Comparison of ENCODE assay signal across 8 cellular contexts in genomic region chr3:138051946-138052802, GRCh38. TPM values are rescaled to one million over a fixed set of nuclear protein-coding genes. Genes with fewer than 3 reads are reported as not detected.
DNase-seq lines count a peak whose midpoint lies in the region; ATAC-seq and TF ChIP-seq lines count a peak whose summit lies in the region.

No MANE protein-coding gene starts in this region.

- H3K36me3 ChIP-seq in KMS-11 (ENCODE audit: insufficient read depth), result no peaks in the 10 kb centered on the region

- no peaks in the 10 kb centered on the region for H4K20me1 ChIP-seq in KMS-11 (ENCODE audit: insufficient read depth)

- DNase-seq in activated CD4-positive, alpha-beta T cell treated with anti-CD3 and anti-CD28 coated beads, Interleukin-2, amount 50 U/mL, for 48 hours, result peak; percentile 37 to 38
- DNase-seq in activated CD4-positive, alpha-beta T cell treated with anti-CD3 and anti-CD28 coated beads for 1 hour, result no peak
- DNase-seq in left ventricle myocardium superior (peak; percentile 64), superior temporal gyrus (ENCODE audit: extremely low spot score) (peak; percentile 37), COLO829 (ENCODE audit: low spot score) (no peak)

- no peak overlapping the region for H3K4me2 ChIP-seq in KMS-11

- H3K27me3 ChIP-seq in KMS-11 (ENCODE audit: insufficient read depth, low read depth), result no peaks in the 10 kb centered on the region

- no peaks in the 10 kb centered on the region for H3K79me2 ChIP-seq in KMS-11 (ENCODE audit: insufficient read depth, low read depth)

- TF ChIP-seq CTCF in KMS-11 (conservative IDR thresholded peaks at IDR 0.05; ENCODE audit: low read depth, low read length) (peak; percentile 84), VCaP (conservative IDR thresholded peaks at IDR 0.05) (peak; percentile 89)

- intact Hi-C loops in left ventricle myocardium superior (cut with micrococcal nuclease), result loop anchor here (10.0 kb wide), 1 partner anchor 947 kb away; no protein-coding TSS in a partner anchor

- peak; percentile 76 for ATAC-seq in GM21619 (IDR thresholded peaks at IDR 0.05; ENCODE audit: unreplicated experiment)
- ATAC-seq in left ventricle myocardium superior, result peak; percentile 79

- H3K4me1 ChIP-seq in KMS-11 (ENCODE audit: low read depth, poor library complexity, severe bottlenecking), result no peaks in the 10 kb centered on the region

- H3K4me3 ChIP-seq in KMS-11 (IDR thresholded peaks at IDR 0.05; ENCODE audit: insufficient read depth, low read depth, low read length), result no peak overlapping the region

- no peak overlapping the region for H2AFZ ChIP-seq in KMS-11 (ENCODE audit: low read depth)

- H3K9ac ChIP-seq in KMS-11, result no peak overlapping the region

- H3K27ac ChIP-seq in KMS-11 (no peak overlapping the region), VCaP (no peak overlapping the region)

RNA-seq across cellular contexts. Expression of gene CLDN18, which starts 42.2 kb away (rescaled TPM):
- total RNA-seq in left ventricle myocardium superior, result not detected

Comparison
In these comparisons a context has a peak if more than half of its experiments do, and no peak if none do; other contexts are left out.
1. DNase-seq: peak in activated CD4-positive, alpha-beta T cell treated with anti-CD3 and anti-CD28 coated beads, Interleukin-2, amount 50 U/mL, for 48 hours (2 of 2), left ventricle myocardium superior (single experiment) and superior temporal gyrus (single experiment); none in activated CD4-positive, alpha-beta T cell treated with anti-CD3 and anti-CD28 coated beads for 1 hour (single experiment) and COLO829 (single experiment).